ENCODE assay signal across 20 cellular contexts in genomic region chr18:13303761-13304364, GRCh38.
A peak's percentile ranks its signal among the peaks of the same experiment; 100 is the strongest.
DNase-seq lines count a peak whose midpoint lies in the region; ATAC-seq and TF ChIP-seq lines count a peak whose summit lies in the region.
"Had no signal": no experiment of that assay in that cellular context is flagged by ENCODE, and none has a peak within 500 bp of the region (broad histone marks: within the 10 kb centered on the region; RNA-seq: fewer than 3 reads in every experiment).

No MANE protein-coding gene starts in this region.

- peaks cover 8% of the 10 kb centered on the region; the same call in 1 of the 2 replicates for H3K9me3 ChIP-seq in BLaER1
- no peaks in the 10 kb centered on the region for H3K9me3 ChIP-seq in Loucy (ENCODE audit: insufficient read depth, low read depth, low read length)
- H3K9me3 ChIP-seq in endodermal cell (ENCODE audit: control insufficient read depth, low read length), result peaks cover 7% of the 10 kb centered on the region
- H3K9me3 ChIP-seq in smooth muscle cell (replicated peaks; ENCODE audit: low read depth), result no peaks in the 10 kb centered on the region

- H3K4me1 ChIP-seq in BLaER1 (peaks cover 98% of the 10 kb centered on the region), Loucy (ENCODE audit: insufficient read depth, low read length, poor library complexity, severe bottlenecking) (peaks cover 68% of the 10 kb centered on the region), endodermal cell (ENCODE audit: control insufficient read depth, insufficient read depth, low read length) (no peaks in the 10 kb centered on the region), smooth muscle cell (ENCODE audit: low read depth) (peaks cover 12% of the 10 kb centered on the region)
- H3K4me1 ChIP-seq: Caco-2 had no signal

- no peak overlapping the region for H3K27ac Mint-ChIP-seq in endodermal cell
- no peak overlapping the region for H3K27ac Mint-ChIP-seq in endothelial cell (ENCODE audit: unreplicated experiment)
- H3K27ac Mint-ChIP-seq: B cell; CD4-positive, alpha-beta T cell; GM23338 had no signal

- H3K27me3 ChIP-seq in BLaER1 (no peaks in the 10 kb centered on the region), Loucy (ENCODE audit: insufficient read depth, low read length, poor library complexity, severe bottlenecking) (no peaks in the 10 kb centered on the region), endodermal cell (ENCODE audit: control insufficient read depth, insufficient read depth, low read length, poor library complexity, severe bottlenecking) (no peaks in the 10 kb centered on the region), smooth muscle cell (ENCODE audit: low read depth) (no peaks in the 10 kb centered on the region)

- no peaks in the 10 kb centered on the region for H3K36me3 Mint-ChIP-seq in endodermal cell (ENCODE audit: low read depth)
- H3K36me3 Mint-ChIP-seq in endothelial cell (ENCODE audit: low read depth, unreplicated experiment), result no peaks in the 10 kb centered on the region

- H3F3A ChIP-seq in Loucy (ENCODE audit: low read depth) (peaks cover 7% of the 10 kb centered on the region; the same call in 1 of the 2 replicates), smooth muscle cell (ENCODE audit: low read depth) (peaks cover 5% of the 10 kb centered on the region)

- no peaks in the 10 kb centered on the region for H4K20me1 ChIP-seq in BLaER1
- H4K20me1 ChIP-seq in Loucy (ENCODE audit: insufficient read depth, low read length, poor library complexity, severe bottlenecking), result no peaks in the 10 kb centered on the region
- H4K20me1 ChIP-seq in smooth muscle cell (ENCODE audit: low read depth), result peaks cover 67% of the 10 kb centered on the region

- DNase-seq in endodermal cell (peak; percentile 22), smooth muscle cell (lab: John Stamatoyannopoulos, UW; ENCODE audit: unreplicated experiment) (no peak), T-helper 1 cell (no peak), endothelial cell (ENCODE audit: low spot score) (no peak)
- DNase-seq: Caco-2; CD4-positive, alpha-beta T cell; DMS153; EL; HCEC 1CT; NCI-H1417; NCI-H187; NCI-H2107; NCI-H524; SHP77 had no signal

- ATAC-seq in HG02970 (IDR thresholded peaks at IDR 0.05; ENCODE audit: low FRiP score, unreplicated experiment), result no peak
- ATAC-seq: GM23338 had no signal

- no peaks in the 10 kb centered on the region for H3K9me2 ChIP-seq in Loucy (replicated peaks; ENCODE audit: low read depth, low read length)

- H3K4me3 Mint-ChIP-seq in endodermal cell (no peak overlapping the region), endothelial cell (ENCODE audit: unreplicated experiment) (no peak overlapping the region)
- H3K4me3 Mint-ChIP-seq: B cell; CD4-positive, alpha-beta T cell; GM23338 had no signal

- 87 to 100% methylated on average over 1 to 6 of the region's 6 CpGs for WGBS in endodermal cell (ENCODE audit: insufficient coverage in 1 of 2, insufficient read length in 1 of 2), 2 experiments
- 84% methylated on average over 6 of the region's 6 CpGs for WGBS in smooth muscle cell (ENCODE audit: low lambda C conversion rate)

- H3K4me2 ChIP-seq in BLaER1 (peak overlapping the region; percentile 95), Loucy (ENCODE audit: low read depth, low read length, poor library complexity, severe bottlenecking) (peak overlapping the region; percentile 68), smooth muscle cell (peak overlapping the region; percentile 12)
- H3K4me2 ChIP-seq: GM23338 had no signal

- H3K27me3 Mint-ChIP-seq in endodermal cell (ENCODE audit: insufficient read depth) (no peaks in the 10 kb centered on the region), endothelial cell (ENCODE audit: unreplicated experiment) (peaks cover 1% of the 10 kb centered on the region)
- H3K27me3 Mint-ChIP-seq: CD4-positive, alpha-beta T cell had no signal

- H3K4me1 Mint-ChIP-seq in endodermal cell, result peaks cover 7% of the 10 kb centered on the region
- peaks cover 3% of the 10 kb centered on the region for H3K4me1 Mint-ChIP-seq in endothelial cell (ENCODE audit: unreplicated experiment)

- H2AFZ ChIP-seq in Loucy (ENCODE audit: low read length) (no peak overlapping the region), smooth muscle cell (ENCODE audit: low read depth) (no peak overlapping the region)
- H2AFZ ChIP-seq: GM23338 had no signal

- H3K79me2 ChIP-seq in Loucy (ENCODE audit: insufficient read depth, low read length), result peaks cover 25% of the 10 kb centered on the region; the same call in 1 of the 2 replicates
- H3K79me2 ChIP-seq in smooth muscle cell (ENCODE audit: low read depth), result peaks cover 58% of the 10 kb centered on the region

- TF ChIP-seq CTCF in Loucy (conservative IDR thresholded peaks at IDR 0.05; ENCODE audit: low read length) (no peak), endodermal cell (conservative IDR thresholded peaks at IDR 0.05) (no peak), smooth muscle cell (IDR thresholded peaks at IDR 0.05; ENCODE audit: borderline replicate concordance, insufficient read depth, poor library complexity, severe bottlenecking) (no peak), endothelial cell (IDR thresholded peaks at IDR 0.05; ENCODE audit: unreplicated experiment) (no peak)

- H3K27ac ChIP-seq in BLaER1 (peak overlapping the region; percentile 92), endodermal cell (ENCODE audit: low read depth, low read length) (no peak overlapping the region), smooth muscle cell (ENCODE audit: low read depth) (no peak overlapping the region)
- H3K27ac ChIP-seq: SK-N-MC had no signal

- H3K9me3 Mint-ChIP-seq in endodermal cell, result peaks cover 7% of the 10 kb centered on the region
- H3K9me3 Mint-ChIP-seq in endothelial cell (ENCODE audit: unreplicated experiment), result no peaks in the 10 kb centered on the region
- H3K9me3 Mint-ChIP-seq: CD4-positive, alpha-beta T cell; GM23338 had no signal

- H3K4me3 ChIP-seq in BLaER1 (peak overlapping the region; percentile 62), Loucy (ENCODE audit: low read length, poor library complexity, severe bottlenecking) (peak overlapping the region; percentile 32), endodermal cell (ENCODE audit: low read length) (no peak overlapping the region), smooth muscle cell (no peak overlapping the region)
- H3K4me3 ChIP-seq: GM23338, SK-N-MC had no signal

- H3K9ac ChIP-seq in BLaER1, result peak overlapping the region; percentile 77
- peak overlapping the region; percentile 12 for H3K9ac ChIP-seq in Loucy (ENCODE audit: low read depth, low read length, poor library complexity, severe bottlenecking)
- H3K9ac ChIP-seq in endodermal cell (ENCODE audit: extremely low read depth, low read length, poor library complexity, severe bottlenecking), result no peak overlapping the region
- H3K9ac ChIP-seq in smooth muscle cell (ENCODE audit: low read depth), result no peak overlapping the region

- H3K36me3 ChIP-seq in BLaER1 (peaks cover 21% of the 10 kb centered on the region; the same call in 1 of the 2 replicates), Loucy (ENCODE audit: insufficient read depth, low read length) (no peaks in the 10 kb centered on the region), endodermal cell (ENCODE audit: control insufficient read depth, insufficient read depth, low read length) (no peaks in the 10 kb centered on the region), smooth muscle cell (ENCODE audit: low read depth) (no peaks in the 10 kb centered on the region)

Comparison
In these comparisons a context has a peak if more than half of its experiments do, and no peak if none do; other contexts are left out.
1. H3K4me2 ChIP-seq: peak in every context shown above with its lines; median percentile 95 in BLaER1; 68 in Loucy; 12 in smooth muscle cell.
2. H3K4me3 ChIP-seq: peak in BLaER1 (single experiment) and Loucy (single experiment); none in endodermal cell (single experiment) and smooth muscle cell (single experiment).
3. H3K9ac ChIP-seq: peak in BLaER1 (single experiment) and Loucy (single experiment); none in endodermal cell (single experiment) and smooth muscle cell (single experiment).